In the genomic region with DNA sequence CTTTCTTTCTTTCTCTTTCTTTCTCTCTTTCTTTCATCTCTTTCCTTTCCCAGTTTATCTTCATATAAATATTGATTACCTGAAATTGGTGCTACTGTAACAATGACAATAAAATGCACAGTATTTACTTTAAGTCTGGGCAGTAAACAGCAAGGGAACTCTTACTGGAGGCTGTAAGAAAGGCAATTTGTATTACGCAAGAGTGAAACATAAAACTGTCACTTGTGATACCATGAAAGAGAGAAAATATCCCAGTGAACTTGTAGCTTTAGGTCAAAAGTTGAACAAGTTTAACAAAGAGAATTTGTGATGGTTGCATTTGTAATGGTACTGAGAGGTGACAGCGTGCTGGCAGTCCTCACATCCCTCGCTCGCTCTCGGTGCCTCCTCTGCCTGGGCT, we compare ENCODE assay signal across 28 cellular contexts.
"Had no signal": no experiment of that assay in that cellular context is flagged by ENCODE, and none has a peak within 500 bp of the region (broad histone marks: within the 10 kb centered on the region; RNA-seq: fewer than 3 reads in every experiment).

No MANE protein-coding gene starts in this region.

- H2AFZ ChIP-seq: neural progenitor cell had no signal

- H3K4me1 ChIP-seq: adrenal gland, body of pancreas, esophagus squamous epithelium, left ventricle myocardium inferior, neural progenitor cell, right atrium auricular region, tibial nerve had no signal

- H3K4me2 ChIP-seq: neural progenitor cell had no signal

- DNase-seq: activated CD4-positive, alpha-beta T cell treated with anti-CD3 and anti-CD28 coated beads for 48 hours; activated CD4-positive, alpha-beta T cell treated with anti-CD3 and anti-CD28 coated beads, Interleukin-2, amount 50 U/mL, for 48 hours; activated CD8-positive, alpha-beta memory T cell treated with anti-CD3 and anti-CD28 coated beads for 24 hours; activated effector memory CD4-positive, alpha-beta T cell treated with anti-CD3 and anti-CD28 coated beads, Interleukin-2, amount 50 U/mL, for 16 hours; activated naive CD4-positive, alpha-beta T cell treated with anti-CD3 and anti-CD28 coated beads for 36 hours; activated naive CD8-positive, alpha-beta T cell treated with anti-CD3 and anti-CD28 coated beads for 36 hours; activated T-cell treated with anti-CD3 and anti-CD28 coated beads, Interleukin-2, amount 50 U/mL, for 1 hour; adrenal gland; body of pancreas; dermis blood vessel endothelial cell; effector CD8-positive, alpha-beta T cell; esophagus squamous epithelium; foreskin melanocyte; left ventricle myocardium inferior; mesendoderm; natural killer cell; stimulated activated CD4-positive, alpha-beta T cell treated with anti-CD3 and anti-CD28 coated beads, Interleukin-15, amount 100 ng/mL, for 24 hours; stimulated activated naive CD4-positive, alpha-beta T cell treated with Interleukin-2 at 50 U/mL for 16 hours had no signal

- H3K9me3 Mint-ChIP-seq: neural progenitor cell had no signal

- H3K27ac Mint-ChIP-seq: activated naive CD4-positive, alpha-beta T cell treated with anti-CD3 and anti-CD28 coated beads for 36 hours; activated naive CD8-positive, alpha-beta T cell treated with anti-CD3 and anti-CD28 coated beads for 36 hours; activated T-helper 1 cell treated with anti-CD3 and anti-CD28 coated beads, Interleukin-12 subunit alpha, Interleukin-12 subunit beta, Interleukin-2, Interleukin-4 antibody, amounts not matched to agents 30 ng/mL and 10 ng/mL and 1 ng/mL, durations not matched to agents 14 hours and 24 hours and 36 hours; natural killer cell; neural progenitor cell had no signal

- H3K4me1 Mint-ChIP-seq: activated naive CD8-positive, alpha-beta T cell treated with anti-CD3 and anti-CD28 coated beads for 36 hours; natural killer cell; neural progenitor cell had no signal

- H3K9me3 ChIP-seq: adrenal gland, body of pancreas, left ventricle myocardium inferior, right atrium auricular region, tibial nerve had no signal

- H3K27ac ChIP-seq: adrenal gland, body of pancreas, epithelial cell of prostate, esophagus squamous epithelium, left ventricle myocardium inferior, neural progenitor cell, right atrium auricular region, tibial nerve, VCaP had no signal

- H3K9ac ChIP-seq: neural progenitor cell had no signal

- H3K36me3 Mint-ChIP-seq: activated naive CD8-positive, alpha-beta T cell treated with anti-CD3 and anti-CD28 coated beads for 36 hours; neural progenitor cell had no signal

- H3K4me3 ChIP-seq: adrenal gland, body of pancreas, esophagus squamous epithelium, left ventricle myocardium inferior, lung, neural progenitor cell, right atrium auricular region, tibial nerve had no signal

- H3K4me3 Mint-ChIP-seq: activated naive CD4-positive, alpha-beta T cell treated with anti-CD3 and anti-CD28 coated beads for 36 hours; activated naive CD8-positive, alpha-beta T cell treated with anti-CD3 and anti-CD28 coated beads for 36 hours; activated T-helper 1 cell treated with anti-CD3 and anti-CD28 coated beads, Interleukin-12 subunit alpha, Interleukin-12 subunit beta, Interleukin-2, Interleukin-4 antibody, amounts not matched to agents 30 ng/mL and 10 ng/mL and 1 ng/mL, durations not matched to agents 14 hours and 24 hours and 36 hours; natural killer cell; neural progenitor cell had no signal

- FAIRE-seq: colon, endometrium, islet of Langerhans had no signal

- H3K27me3 Mint-ChIP-seq: activated naive CD8-positive, alpha-beta T cell treated with anti-CD3 and anti-CD28 coated beads for 36 hours had no signal

- H3K27me3 ChIP-seq: adrenal gland, body of pancreas, esophagus squamous epithelium, neural progenitor cell, right atrium auricular region, tibial nerve had no signal

- H3K36me3 ChIP-seq: adrenal gland, esophagus squamous epithelium, left ventricle myocardium inferior, neural progenitor cell, right atrium auricular region had no signal
